8 cellular contexts compared by ENCODE assay signal in genomic region chr5:177311723-177312648, GRCh38. TPM values are rescaled to one million over a fixed set of nuclear protein-coding genes. Genes with fewer than 3 reads are reported as not detected.
A peak's percentile ranks its signal among the peaks of the same experiment; 100 is the strongest.
DNase-seq lines count a peak whose midpoint lies in the region; ATAC-seq and TF ChIP-seq lines count a peak whose summit lies in the region.

Gene MXD3, minus strand, starts transcription at chr5:177311898. Its CDS starts 68 bp downstream, at chr5:177311830.

- H3K4me3 Mint-ChIP-seq in CD8-positive, alpha-beta T cell = peak within 1 kb of the TSS; percentile 80

- H3K4me3 ChIP-seq in CD8-positive, alpha-beta T cell (ENCODE audit: low read depth, low read length) = peak within 1 kb of the TSS; percentile 79
- H3K4me3 ChIP-seq in lower lobe of right lung = peak within 1 kb of the TSS; percentile 62

- H3K27ac ChIP-seq in CD8-positive, alpha-beta T cell (ENCODE audit: low read depth, low read length) = no peak within 1 kb of the TSS
- peak within 1 kb of the TSS; percentile 24 for H3K27ac ChIP-seq in lower lobe of right lung

- peaks cover 2% of the 10 kb centered on the region for H3K36me3 Mint-ChIP-seq in CD8-positive, alpha-beta T cell

- no peak for TF ChIP-seq CTCF in CD8-positive, alpha-beta T cell (IDR thresholded peaks at IDR 0.05)
- no peak for TF ChIP-seq CTCF in lower lobe of right lung (IDR thresholded peaks at IDR 0.05)

- peak; percentile 88 to 96 (median 92) for DNase-seq in CD8-positive, alpha-beta T cell
- DNase-seq in HK-2 (ENCODE audit: unreplicated experiment) (peak; percentile 90), NCI-H82 (lab: John Stamatoyannopoulos, UW) (peak; percentile 99), dermis microvascular lymphatic vessel endothelial cell (ENCODE audit: low read depth in 2 of 2) (peak; percentile 79 to 95), lower lobe of right lung (peak; percentile 98)
- peak; percentile 94 to 95 for DNase-seq in activated CD4-positive, alpha-beta T cell treated with anti-CD3 and anti-CD28 coated beads, Interleukin-2, amount 50 U/mL, for 4 hours
- peak; percentile 97 to 99 for DNase-seq in stimulated activated CD4-positive, alpha-beta T cell treated with anti-CD3 and anti-CD28 coated beads, Interleukin-4, amount 100 ng/mL, for 48 hours (ENCODE audit: low read depth in 2 of 2)

- peaks cover 2% of the 10 kb centered on the region for H3K27me3 Mint-ChIP-seq in CD8-positive, alpha-beta T cell (ENCODE audit: low read depth)

- intact Hi-C loops in CD8-positive, alpha-beta T cell (cut with DNase I, micrococcal nuclease) = loop anchor here (1.0 to 5.0 kb wide), 8 partner anchors 9 to 290 kb away; partner anchors contain the start of genes LMAN2 (in 2 of the 2), PDLIM7 (in 2 of the 2), B4GALT7 (in 1 of the 2) and DDX41 (in 1 of the 2)
- intact Hi-C loops in lower lobe of right lung (cut with DNase I) = no loop called here

- H3K4me1 Mint-ChIP-seq in CD8-positive, alpha-beta T cell (ENCODE audit: low read depth) = peaks cover 25% of the 10 kb centered on the region

- no peaks in the 10 kb centered on the region for H3K27me3 ChIP-seq in CD8-positive, alpha-beta T cell (ENCODE audit: insufficient read depth, low read length)
- H3K27me3 ChIP-seq in lower lobe of right lung (ENCODE audit: low read depth) = no peaks in the 10 kb centered on the region

- H3K9me3 Mint-ChIP-seq in CD8-positive, alpha-beta T cell = no peaks in the 10 kb centered on the region

- H3K36me3 ChIP-seq in CD8-positive, alpha-beta T cell (ENCODE audit: insufficient read depth, low read length) = peaks cover 3% of the 10 kb centered on the region
- peaks cover 8% of the 10 kb centered on the region for H3K36me3 ChIP-seq in lower lobe of right lung

- no peaks in the 10 kb centered on the region for H3K9me3 ChIP-seq in CD8-positive, alpha-beta T cell (ENCODE audit: low read length)
- no peaks in the 10 kb centered on the region for H3K9me3 ChIP-seq in lower lobe of right lung

- POLR2A ChIA-PET in CD8-positive, alpha-beta T cell (lab: Charles Lee) = interaction anchor here (1.0 to 1.9 kb wide), 4 partner anchors 9 to 143 kb away, joined by 3 to 8 read pairs (median 3); partner anchors contain the start of genes PRELID1 and RAB24

- peak; percentile 91 for ATAC-seq in CD8-positive, alpha-beta T cell
- ATAC-seq in GM19455 (IDR thresholded peaks at IDR 0.05; ENCODE audit: unreplicated experiment) (peak; percentile 65), lower lobe of right lung (peak; percentile 93 to 96)

- peaks cover 36% of the 10 kb centered on the region for H3K4me1 ChIP-seq in CD8-positive, alpha-beta T cell (ENCODE audit: insufficient read depth, low read length)
- H3K4me1 ChIP-seq in lower lobe of right lung = peaks cover 48% of the 10 kb centered on the region

- peak within 1 kb of the TSS; percentile 49 for H3K27ac Mint-ChIP-seq in CD8-positive, alpha-beta T cell

- CTCF ChIA-PET in CD8-positive, alpha-beta T cell (lab: Charles Lee) = interaction anchor here (0.6 to 10.6 kb wide), 12 partner anchors 10 to 198 kb away, joined by 3 to 75 read pairs (median 4); no protein-coding TSS in a partner anchor

RNA-seq across cellular contexts. Expression of gene MXD3, which starts in this region (rescaled TPM):
- total RNA-seq in CD8-positive, alpha-beta T cell = 1 to 10 TPM; 6.2 to 8.5 TPM
- 11.8 and 23.6 TPM in 2 replicates for total RNA-seq in dermis microvascular lymphatic vessel endothelial cell
- total RNA-seq in lower lobe of right lung = 10.8 TPM
